1 cellular context compared by ENCODE assay signal in the genomic region with DNA sequence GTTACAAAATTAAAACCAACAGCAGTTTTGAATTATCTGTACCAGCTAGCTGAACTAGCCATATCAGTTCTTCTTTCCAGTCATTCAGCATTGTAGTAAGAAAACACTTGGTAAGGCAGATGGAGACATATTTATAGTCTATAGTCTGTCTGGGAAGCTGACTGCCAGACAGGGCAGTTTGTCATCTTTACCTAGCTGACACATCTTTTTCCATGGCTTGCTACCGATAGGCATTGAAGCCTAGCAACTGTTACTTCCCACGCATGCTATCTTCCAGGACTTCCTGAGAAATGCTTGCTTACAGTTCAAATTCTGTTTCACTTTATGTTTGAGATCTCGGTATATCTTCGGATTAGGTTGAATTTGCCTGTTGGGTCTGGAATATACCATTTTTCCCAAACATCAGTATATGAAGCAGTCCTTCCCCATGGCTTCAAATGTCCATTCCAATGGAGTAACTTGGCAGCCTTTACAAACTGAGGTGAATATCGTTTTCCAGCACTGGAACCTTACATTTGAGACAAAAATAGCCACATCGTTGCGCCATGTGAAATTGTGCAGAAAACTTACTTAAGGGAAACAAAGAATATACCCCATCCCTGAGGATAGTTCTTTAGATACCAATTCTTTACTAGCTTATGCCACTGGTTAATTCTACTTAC.
A peak's percentile ranks its signal among the peaks of the same experiment; 100 is the strongest.
TF ChIP-seq lines count a peak whose summit lies in the region.

No MANE protein-coding gene starts in this region.

TF ChIP-seq in SK-N-SH, 30 proteins besides CTCF, POLR2A, EP300 and RAD21 (continued from another document):
- TF ChIP-seq TEAD4 (IDR thresholded peaks at IDR 0.05; ENCODE audit: borderline replicate concordance, insufficient read depth), result no peak
- TF ChIP-seq POLR2AphosphoS5 (IDR thresholded peaks at IDR 0.05; ENCODE audit: low read depth, low read length), result 0 out of 2 replicates have a peak, but pooled peaks have one; percentile 13
- TF ChIP-seq, protein P1, sequence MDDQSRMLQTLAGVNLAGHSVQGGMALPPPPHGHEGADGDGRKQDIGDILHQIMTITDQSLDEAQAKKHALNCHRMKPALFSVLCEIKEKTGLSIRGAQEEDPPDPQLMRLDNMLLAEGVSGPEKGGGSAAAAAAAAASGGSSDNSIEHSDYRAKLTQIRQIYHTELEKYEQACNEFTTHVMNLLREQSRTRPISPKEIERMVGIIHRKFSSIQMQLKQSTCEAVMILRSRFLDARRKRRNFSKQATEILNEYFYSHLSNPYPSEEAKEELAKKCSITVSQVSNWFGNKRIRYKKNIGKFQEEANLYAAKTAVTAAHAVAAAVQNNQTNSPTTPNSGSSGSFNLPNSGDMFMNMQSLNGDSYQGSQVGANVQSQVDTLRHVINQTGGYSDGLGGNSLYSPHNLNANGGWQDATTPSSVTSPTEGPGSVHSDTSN (IDR thresholded peaks at IDR 0.05), result no peak
- TF ChIP-seq ELF1 (IDR thresholded peaks at IDR 0.05), result no peak
- no peak for TF ChIP-seq SMC3 (IDR thresholded peaks at IDR 0.05; ENCODE audit: low read depth, low read length)
- TF ChIP-seq, protein P2, sequence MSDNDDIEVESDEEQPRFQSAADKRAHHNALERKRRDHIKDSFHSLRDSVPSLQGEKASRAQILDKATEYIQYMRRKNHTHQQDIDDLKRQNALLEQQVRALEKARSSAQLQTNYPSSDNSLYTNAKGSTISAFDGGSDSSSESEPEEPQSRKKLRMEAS (IDR thresholded peaks at IDR 0.05; ENCODE audit: low read depth), result no peak
- TF ChIP-seq, protein P3, sequence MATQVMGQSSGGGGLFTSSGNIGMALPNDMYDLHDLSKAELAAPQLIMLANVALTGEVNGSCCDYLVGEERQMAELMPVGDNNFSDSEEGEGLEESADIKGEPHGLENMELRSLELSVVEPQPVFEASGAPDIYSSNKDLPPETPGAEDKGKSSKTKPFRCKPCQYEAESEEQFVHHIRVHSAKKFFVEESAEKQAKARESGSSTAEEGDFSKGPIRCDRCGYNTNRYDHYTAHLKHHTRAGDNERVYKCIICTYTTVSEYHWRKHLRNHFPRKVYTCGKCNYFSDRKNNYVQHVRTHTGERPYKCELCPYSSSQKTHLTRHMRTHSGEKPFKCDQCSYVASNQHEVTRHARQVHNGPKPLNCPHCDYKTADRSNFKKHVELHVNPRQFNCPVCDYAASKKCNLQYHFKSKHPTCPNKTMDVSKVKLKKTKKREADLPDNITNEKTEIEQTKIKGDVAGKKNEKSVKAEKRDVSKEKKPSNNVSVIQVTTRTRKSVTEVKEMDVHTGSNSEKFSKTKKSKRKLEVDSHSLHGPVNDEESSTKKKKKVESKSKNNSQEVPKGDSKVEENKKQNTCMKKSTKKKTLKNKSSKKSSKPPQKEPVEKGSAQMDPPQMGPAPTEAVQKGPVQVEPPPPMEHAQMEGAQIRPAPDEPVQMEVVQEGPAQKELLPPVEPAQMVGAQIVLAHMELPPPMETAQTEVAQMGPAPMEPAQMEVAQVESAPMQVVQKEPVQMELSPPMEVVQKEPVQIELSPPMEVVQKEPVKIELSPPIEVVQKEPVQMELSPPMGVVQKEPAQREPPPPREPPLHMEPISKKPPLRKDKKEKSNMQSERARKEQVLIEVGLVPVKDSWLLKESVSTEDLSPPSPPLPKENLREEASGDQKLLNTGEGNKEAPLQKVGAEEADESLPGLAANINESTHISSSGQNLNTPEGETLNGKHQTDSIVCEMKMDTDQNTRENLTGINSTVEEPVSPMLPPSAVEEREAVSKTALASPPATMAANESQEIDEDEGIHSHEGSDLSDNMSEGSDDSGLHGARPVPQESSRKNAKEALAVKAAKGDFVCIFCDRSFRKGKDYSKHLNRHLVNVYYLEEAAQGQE (IDR thresholded peaks at IDR 0.05; ENCODE audit: low read depth, low read length), result no peak
